In the genomic region with DNA sequence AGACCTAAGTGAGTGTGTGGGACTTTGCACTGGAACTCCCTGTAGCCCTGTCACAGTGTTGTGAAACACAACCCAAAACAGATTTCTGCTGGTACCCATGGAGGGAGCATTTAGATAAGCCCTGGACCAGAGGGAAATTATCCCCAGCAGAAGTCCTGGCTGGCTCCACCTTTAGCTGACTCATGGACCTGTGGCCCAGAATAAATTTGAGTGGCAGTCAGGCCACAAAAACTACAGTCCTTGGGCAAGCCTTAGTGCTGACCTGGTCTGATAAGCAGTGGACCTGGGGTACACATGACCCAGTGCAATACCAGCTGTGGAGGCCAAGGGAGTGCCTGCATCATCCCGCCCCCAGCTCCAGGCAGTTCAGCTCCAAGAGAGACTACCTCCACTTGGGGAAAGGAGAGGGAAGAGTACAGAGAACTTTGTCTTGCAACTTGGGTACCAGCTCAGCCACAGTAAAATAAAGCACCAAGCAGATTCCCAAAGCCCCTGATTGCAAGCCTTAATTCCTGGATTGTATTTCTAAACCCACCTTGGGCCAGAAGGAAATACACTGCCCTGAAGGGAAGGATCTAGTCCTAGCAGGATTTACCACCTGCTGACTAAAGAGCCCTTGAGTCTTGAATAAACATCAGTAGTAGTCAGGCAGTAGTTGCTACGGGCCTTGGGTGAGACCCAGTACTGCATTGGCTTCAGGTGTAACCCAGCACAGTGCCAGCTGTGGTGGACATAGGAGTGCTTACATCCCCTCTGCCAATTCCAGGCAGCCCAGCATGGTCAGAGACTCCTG, we compare ENCODE assay signal across 1 cellular context.
TF ChIP-seq lines count a peak whose summit lies in the region.

No MANE protein-coding gene starts in this region.

TF ChIP-seq in HepG2, 621 proteins besides CTCF, POLR2A, EP300 and RAD21 (continued from another document and continues in another):
- TF ChIP-seq, protein P1, sequence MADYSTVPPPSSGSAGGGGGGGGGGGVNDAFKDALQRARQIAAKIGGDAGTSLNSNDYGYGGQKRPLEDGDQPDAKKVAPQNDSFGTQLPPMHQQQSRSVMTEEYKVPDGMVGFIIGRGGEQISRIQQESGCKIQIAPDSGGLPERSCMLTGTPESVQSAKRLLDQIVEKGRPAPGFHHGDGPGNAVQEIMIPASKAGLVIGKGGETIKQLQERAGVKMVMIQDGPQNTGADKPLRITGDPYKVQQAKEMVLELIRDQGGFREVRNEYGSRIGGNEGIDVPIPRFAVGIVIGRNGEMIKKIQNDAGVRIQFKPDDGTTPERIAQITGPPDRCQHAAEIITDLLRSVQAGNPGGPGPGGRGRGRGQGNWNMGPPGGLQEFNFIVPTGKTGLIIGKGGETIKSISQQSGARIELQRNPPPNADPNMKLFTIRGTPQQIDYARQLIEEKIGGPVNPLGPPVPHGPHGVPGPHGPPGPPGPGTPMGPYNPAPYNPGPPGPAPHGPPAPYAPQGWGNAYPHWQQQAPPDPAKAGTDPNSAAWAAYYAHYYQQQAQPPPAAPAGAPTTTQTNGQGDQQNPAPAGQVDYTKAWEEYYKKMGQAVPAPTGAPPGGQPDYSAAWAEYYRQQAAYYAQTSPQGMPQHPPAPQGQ (CRISPR knock-in tag; IDR thresholded peaks at IDR 0.05; ENCODE audit: borderline replicate concordance) = no peak
- TF ChIP-seq, protein P2, sequence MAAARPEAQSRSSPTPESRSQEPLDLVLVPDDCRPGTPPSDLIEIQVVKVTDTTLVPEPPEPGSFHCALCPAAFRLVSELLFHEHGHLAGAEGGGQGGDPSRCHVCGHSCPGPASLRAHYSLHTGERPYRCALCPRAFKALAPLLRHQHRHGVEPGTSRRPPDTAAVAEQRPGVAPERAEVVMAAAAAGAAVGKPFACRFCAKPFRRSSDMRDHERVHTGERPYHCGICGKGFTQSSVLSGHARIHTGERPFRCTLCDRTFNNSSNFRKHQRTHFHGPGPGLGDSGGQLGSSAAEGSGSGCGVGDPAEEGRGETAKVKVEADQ (CRISPR knock-in tag; IDR thresholded peaks at IDR 0.05; ENCODE audit: borderline replicate concordance) = no peak
- no peak for TF ChIP-seq ZNF510 (CRISPR knock-in tag; IDR thresholded peaks at IDR 0.05; ENCODE audit: low read depth)
- TF ChIP-seq, protein P3, sequence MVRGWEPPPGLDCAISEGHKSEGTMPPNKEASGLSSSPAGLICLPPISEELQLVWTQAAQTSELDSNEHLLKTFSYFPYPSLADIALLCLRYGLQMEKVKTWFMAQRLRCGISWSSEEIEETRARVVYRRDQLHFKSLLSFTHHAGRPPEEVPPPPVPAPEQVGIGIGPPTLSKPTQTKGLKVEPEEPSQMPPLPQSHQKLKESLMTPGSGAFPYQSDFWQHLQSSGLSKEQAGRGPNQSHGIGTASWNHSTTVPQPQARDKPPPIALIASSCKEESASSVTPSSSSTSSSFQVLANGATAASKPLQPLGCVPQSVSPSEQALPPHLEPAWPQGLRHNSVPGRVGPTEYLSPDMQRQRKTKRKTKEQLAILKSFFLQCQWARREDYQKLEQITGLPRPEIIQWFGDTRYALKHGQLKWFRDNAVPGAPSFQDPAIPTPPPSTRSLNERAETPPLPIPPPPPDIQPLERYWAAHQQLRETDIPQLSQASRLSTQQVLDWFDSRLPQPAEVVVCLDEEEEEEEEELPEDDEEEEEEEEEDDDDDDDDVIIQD (CRISPR knock-in tag; IDR thresholded peaks at IDR 0.05; ENCODE audit: low read depth) = peak; percentile 64; the same call in 1 of the 2 replicates
- no peak for TF ChIP-seq KLF9 (CRISPR knock-in tag; IDR thresholded peaks at IDR 0.05; ENCODE audit: low read depth)
- TF ChIP-seq, protein P4, sequence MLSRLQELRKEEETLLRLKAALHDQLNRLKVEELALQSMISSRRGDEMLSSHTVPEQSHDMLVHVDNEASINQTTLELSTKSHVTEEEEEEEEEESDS (CRISPR knock-in tag; IDR thresholded peaks at IDR 0.05; ENCODE audit: borderline replicate concordance) = no peak
- TF ChIP-seq ZC3H13 (CRISPR knock-in tag; IDR thresholded peaks at IDR 0.05) = no peak
- no peak for TF ChIP-seq ZNF879 (CRISPR knock-in tag; IDR thresholded peaks at IDR 0.05)
- 0 out of 2 replicates have a peak, but pooled peaks have one; percentile 28 for TF ChIP-seq ZNF709 (CRISPR knock-in tag; IDR thresholded peaks at IDR 0.05)
- peak; percentile 60; the same call in 1 of the 2 replicates for TF ChIP-seq HDAC2 (CRISPR knock-in tag; IDR thresholded peaks at IDR 0.05)
- TF ChIP-seq ZNF235 (CRISPR knock-in tag; IDR thresholded peaks at IDR 0.05; ENCODE audit: borderline replicate concordance) = no peak
- TF ChIP-seq, protein P5, sequence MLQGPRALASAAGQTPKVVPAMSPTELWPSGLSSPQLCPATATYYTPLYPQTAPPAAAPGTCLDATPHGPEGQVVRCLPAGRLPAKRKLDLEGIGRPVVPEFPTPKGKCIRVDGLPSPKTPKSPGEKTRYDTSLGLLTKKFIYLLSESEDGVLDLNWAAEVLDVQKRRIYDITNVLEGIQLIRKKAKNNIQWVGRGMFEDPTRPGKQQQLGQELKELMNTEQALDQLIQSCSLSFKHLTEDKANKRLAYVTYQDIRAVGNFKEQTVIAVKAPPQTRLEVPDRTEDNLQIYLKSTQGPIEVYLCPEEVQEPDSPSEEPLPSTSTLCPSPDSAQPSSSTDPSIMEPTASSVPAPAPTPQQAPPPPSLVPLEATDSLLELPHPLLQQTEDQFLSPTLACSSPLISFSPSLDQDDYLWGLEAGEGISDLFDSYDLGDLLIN (CRISPR knock-in tag; IDR thresholded peaks at IDR 0.05; ENCODE audit: borderline replicate concordance) = no peak; the same call in 1 of the 2 replicates
- TF ChIP-seq, protein P6, sequence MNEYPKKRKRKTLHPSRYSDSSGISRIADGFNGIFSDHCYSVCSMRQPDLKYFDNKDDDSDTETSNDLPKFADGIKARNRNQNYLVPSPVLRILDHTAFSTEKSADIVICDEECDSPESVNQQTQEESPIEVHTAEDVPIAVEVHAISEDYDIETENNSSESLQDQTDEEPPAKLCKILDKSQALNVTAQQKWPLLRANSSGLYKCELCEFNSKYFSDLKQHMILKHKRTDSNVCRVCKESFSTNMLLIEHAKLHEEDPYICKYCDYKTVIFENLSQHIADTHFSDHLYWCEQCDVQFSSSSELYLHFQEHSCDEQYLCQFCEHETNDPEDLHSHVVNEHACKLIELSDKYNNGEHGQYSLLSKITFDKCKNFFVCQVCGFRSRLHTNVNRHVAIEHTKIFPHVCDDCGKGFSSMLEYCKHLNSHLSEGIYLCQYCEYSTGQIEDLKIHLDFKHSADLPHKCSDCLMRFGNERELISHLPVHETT (CRISPR knock-in tag; conservative IDR thresholded peaks at IDR 0.05) = no peak
- no peak for TF ChIP-seq ZFP36 (IDR thresholded peaks at IDR 0.05; ENCODE audit: borderline replicate concordance, low read depth, low read length, partially characterized antibody)
- TF ChIP-seq, protein P7, sequence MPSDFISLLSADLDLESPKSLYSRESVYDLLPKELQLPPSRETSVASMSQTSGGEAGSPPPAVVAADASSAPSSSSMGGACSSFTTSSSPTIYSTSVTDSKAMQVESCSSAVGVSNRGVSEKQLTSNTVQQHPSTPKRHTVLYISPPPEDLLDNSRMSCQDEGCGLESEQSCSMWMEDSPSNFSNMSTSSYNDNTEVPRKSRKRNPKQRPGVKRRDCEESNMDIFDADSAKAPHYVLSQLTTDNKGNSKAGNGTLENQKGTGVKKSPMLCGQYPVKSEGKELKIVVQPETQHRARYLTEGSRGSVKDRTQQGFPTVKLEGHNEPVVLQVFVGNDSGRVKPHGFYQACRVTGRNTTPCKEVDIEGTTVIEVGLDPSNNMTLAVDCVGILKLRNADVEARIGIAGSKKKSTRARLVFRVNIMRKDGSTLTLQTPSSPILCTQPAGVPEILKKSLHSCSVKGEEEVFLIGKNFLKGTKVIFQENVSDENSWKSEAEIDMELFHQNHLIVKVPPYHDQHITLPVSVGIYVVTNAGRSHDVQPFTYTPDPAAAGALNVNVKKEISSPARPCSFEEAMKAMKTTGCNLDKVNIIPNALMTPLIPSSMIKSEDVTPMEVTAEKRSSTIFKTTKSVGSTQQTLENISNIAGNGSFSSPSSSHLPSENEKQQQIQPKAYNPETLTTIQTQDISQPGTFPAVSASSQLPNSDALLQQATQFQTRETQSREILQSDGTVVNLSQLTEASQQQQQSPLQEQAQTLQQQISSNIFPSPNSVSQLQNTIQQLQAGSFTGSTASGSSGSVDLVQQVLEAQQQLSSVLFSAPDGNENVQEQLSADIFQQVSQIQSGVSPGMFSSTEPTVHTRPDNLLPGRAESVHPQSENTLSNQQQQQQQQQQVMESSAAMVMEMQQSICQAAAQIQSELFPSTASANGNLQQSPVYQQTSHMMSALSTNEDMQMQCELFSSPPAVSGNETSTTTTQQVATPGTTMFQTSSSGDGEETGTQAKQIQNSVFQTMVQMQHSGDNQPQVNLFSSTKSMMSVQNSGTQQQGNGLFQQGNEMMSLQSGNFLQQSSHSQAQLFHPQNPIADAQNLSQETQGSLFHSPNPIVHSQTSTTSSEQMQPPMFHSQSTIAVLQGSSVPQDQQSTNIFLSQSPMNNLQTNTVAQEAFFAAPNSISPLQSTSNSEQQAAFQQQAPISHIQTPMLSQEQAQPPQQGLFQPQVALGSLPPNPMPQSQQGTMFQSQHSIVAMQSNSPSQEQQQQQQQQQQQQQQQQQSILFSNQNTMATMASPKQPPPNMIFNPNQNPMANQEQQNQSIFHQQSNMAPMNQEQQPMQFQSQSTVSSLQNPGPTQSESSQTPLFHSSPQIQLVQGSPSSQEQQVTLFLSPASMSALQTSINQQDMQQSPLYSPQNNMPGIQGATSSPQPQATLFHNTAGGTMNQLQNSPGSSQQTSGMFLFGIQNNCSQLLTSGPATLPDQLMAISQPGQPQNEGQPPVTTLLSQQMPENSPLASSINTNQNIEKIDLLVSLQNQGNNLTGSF (CRISPR knock-in tag; IDR thresholded peaks at IDR 0.05) = no peak
- no peak for TF ChIP-seq ZNF101 (CRISPR knock-in tag; IDR thresholded peaks at IDR 0.05; ENCODE audit: borderline replicate concordance, low read depth)
- TF ChIP-seq, protein P8, sequence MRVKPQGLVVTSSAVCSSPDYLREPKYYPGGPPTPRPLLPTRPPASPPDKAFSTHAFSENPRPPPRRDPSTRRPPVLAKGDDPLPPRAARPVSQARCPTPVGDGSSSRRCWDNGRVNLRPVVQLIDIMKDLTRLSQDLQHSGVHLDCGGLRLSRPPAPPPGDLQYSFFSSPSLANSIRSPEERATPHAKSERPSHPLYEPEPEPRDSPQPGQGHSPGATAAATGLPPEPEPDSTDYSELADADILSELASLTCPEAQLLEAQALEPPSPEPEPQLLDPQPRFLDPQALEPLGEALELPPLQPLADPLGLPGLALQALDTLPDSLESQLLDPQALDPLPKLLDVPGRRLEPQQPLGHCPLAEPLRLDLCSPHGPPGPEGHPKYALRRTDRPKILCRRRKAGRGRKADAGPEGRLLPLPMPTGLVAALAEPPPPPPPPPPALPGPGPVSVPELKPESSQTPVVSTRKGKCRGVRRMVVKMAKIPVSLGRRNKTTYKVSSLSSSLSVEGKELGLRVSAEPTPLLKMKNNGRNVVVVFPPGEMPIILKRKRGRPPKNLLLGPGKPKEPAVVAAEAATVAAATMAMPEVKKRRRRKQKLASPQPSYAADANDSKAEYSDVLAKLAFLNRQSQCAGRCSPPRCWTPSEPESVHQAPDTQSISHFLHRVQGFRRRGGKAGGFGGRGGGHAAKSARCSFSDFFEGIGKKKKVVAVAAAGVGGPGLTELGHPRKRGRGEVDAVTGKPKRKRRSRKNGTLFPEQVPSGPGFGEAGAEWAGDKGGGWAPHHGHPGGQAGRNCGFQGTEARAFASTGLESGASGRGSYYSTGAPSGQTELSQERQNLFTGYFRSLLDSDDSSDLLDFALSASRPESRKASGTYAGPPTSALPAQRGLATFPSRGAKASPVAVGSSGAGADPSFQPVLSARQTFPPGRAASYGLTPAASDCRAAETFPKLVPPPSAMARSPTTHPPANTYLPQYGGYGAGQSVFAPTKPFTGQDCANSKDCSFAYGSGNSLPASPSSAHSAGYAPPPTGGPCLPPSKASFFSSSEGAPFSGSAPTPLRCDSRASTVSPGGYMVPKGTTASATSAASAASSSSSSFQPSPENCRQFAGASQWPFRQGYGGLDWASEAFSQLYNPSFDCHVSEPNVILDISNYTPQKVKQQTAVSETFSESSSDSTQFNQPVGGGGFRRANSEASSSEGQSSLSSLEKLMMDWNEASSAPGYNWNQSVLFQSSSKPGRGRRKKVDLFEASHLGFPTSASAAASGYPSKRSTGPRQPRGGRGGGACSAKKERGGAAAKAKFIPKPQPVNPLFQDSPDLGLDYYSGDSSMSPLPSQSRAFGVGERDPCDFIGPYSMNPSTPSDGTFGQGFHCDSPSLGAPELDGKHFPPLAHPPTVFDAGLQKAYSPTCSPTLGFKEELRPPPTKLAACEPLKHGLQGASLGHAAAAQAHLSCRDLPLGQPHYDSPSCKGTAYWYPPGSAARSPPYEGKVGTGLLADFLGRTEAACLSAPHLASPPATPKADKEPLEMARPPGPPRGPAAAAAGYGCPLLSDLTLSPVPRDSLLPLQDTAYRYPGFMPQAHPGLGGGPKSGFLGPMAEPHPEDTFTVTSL (CRISPR knock-in tag; IDR thresholded peaks at IDR 0.05; ENCODE audit: borderline replicate concordance) = peak; percentile 80
- no peak for TF ChIP-seq ZNF652 (CRISPR knock-in tag; IDR thresholded peaks at IDR 0.05; ENCODE audit: borderline replicate concordance, low read depth)
